ENCODE assay signal across 20 cellular contexts in genomic region chr3:67402873-67403272, GRCh38.
DNase-seq lines count a peak whose midpoint lies in the region; ATAC-seq and TF ChIP-seq lines count a peak whose summit lies in the region.
"Had no signal": no experiment of that assay in that cellular context is flagged by ENCODE, and none has a peak within 500 bp of the region (broad histone marks: within the 10 kb centered on the region; RNA-seq: fewer than 3 reads in every experiment).

No MANE protein-coding gene starts in this region.

- H3K27me3 Mint-ChIP-seq in activated CD4-positive, alpha-beta T cell treated with anti-CD3 and anti-CD28 coated beads, Interleukin-2, amount 10 ng/mL, durations not matched to agents 24 days and 14 days: no peaks in the 10 kb centered on the region
- no peaks in the 10 kb centered on the region for H3K27me3 Mint-ChIP-seq in natural killer cell (ENCODE audit: low read depth in 2 of 2)
- H3K27me3 Mint-ChIP-seq in natural killer cell treated with Interleukin-12 subunit alpha and Interleukin-12 subunit beta and Interleukin-15 and Interleukin-18, amount 100 ng/mL, for 72 hours: no peaks in the 10 kb centered on the region
- H3K27me3 Mint-ChIP-seq: CD4-positive, alpha-beta T cell; CD8-positive, alpha-beta memory T cell had no signal

- no peak overlapping the region for H3K27ac Mint-ChIP-seq in activated CD4-positive, alpha-beta T cell treated with anti-CD3 and anti-CD28 coated beads, Interleukin-2, amount 10 ng/mL, durations not matched to agents 24 days and 14 days
- peak overlapping the region; percentile 42 to 43 for H3K27ac Mint-ChIP-seq in natural killer cell
- peak overlapping the region in 1 of 2 donors; percentile 47 for H3K27ac Mint-ChIP-seq in natural killer cell treated with Interleukin-12 subunit alpha and Interleukin-12 subunit beta and Interleukin-15 and Interleukin-18, amount 100 ng/mL, for 72 hours
- H3K27ac Mint-ChIP-seq: CD14-positive monocyte; CD4-positive, alpha-beta T cell; GM23338; H9 had no signal

- intact Hi-C loops in activated CD4-positive, alpha-beta T cell treated with anti-CD3 and anti-CD28 coated beads, Interleukin-2, amount 10 ng/mL, durations not matched to agents 24 days and 14 days (cut with micrococcal nuclease): no loop called here
- intact Hi-C loops in natural killer cell (cut with micrococcal nuclease): no loop called here

- H3K4me3 Mint-ChIP-seq in activated CD4-positive, alpha-beta T cell treated with anti-CD3 and anti-CD28 coated beads, Interleukin-2, amount 10 ng/mL, durations not matched to agents 24 days and 14 days: no peak overlapping the region
- H3K4me3 Mint-ChIP-seq in natural killer cell: no peak overlapping the region
- H3K4me3 Mint-ChIP-seq in natural killer cell treated with Interleukin-12 subunit alpha and Interleukin-12 subunit beta and Interleukin-15 and Interleukin-18, amount 100 ng/mL, for 72 hours: no peak overlapping the region
- H3K4me3 Mint-ChIP-seq: CD14-positive monocyte; CD4-positive, alpha-beta T cell; GM23338; H9 had no signal

- peaks cover 5% of the 10 kb centered on the region for H3K9me3 Mint-ChIP-seq in activated CD4-positive, alpha-beta T cell treated with anti-CD3 and anti-CD28 coated beads, Interleukin-2, amount 10 ng/mL, durations not matched to agents 24 days and 14 days
- no peaks in the 10 kb centered on the region for H3K9me3 Mint-ChIP-seq in natural killer cell
- H3K9me3 Mint-ChIP-seq in natural killer cell treated with Interleukin-12 subunit alpha and Interleukin-12 subunit beta and Interleukin-15 and Interleukin-18, amount 100 ng/mL, for 72 hours: no peaks in the 10 kb centered on the region
- H3K9me3 Mint-ChIP-seq: CD4-positive, alpha-beta T cell; GM23338 had no signal

- H3K4me1 Mint-ChIP-seq in activated CD4-positive, alpha-beta T cell treated with anti-CD3 and anti-CD28 coated beads, Interleukin-2, amount 10 ng/mL, durations not matched to agents 24 days and 14 days: peaks cover 1% of the 10 kb centered on the region
- H3K4me1 Mint-ChIP-seq in natural killer cell: peaks cover 14% of the 10 kb centered on the region in 2 donors
- peaks cover 4% of the 10 kb centered on the region in 2 donors for H3K4me1 Mint-ChIP-seq in natural killer cell treated with Interleukin-12 subunit alpha and Interleukin-12 subunit beta and Interleukin-15 and Interleukin-18, amount 100 ng/mL, for 72 hours (ENCODE audit: low read depth in 2 of 2)
- H3K4me1 Mint-ChIP-seq: H9 had no signal

- TF ChIP-seq CTCF in natural killer cell (IDR thresholded peaks at IDR 0.05) (no peak), GM20000 (IDR thresholded peaks at IDR 0.05; ENCODE audit: extremely low read depth, missing control alignments) (no peak)

- peaks cover 46% of the 10 kb centered on the region for H3K36me3 Mint-ChIP-seq in activated CD4-positive, alpha-beta T cell treated with anti-CD3 and anti-CD28 coated beads, Interleukin-2, amount 10 ng/mL, durations not matched to agents 24 days and 14 days (ENCODE audit: low read depth)
- H3K36me3 Mint-ChIP-seq in natural killer cell: peaks cover 13% of the 10 kb centered on the region
- H3K36me3 Mint-ChIP-seq in natural killer cell treated with Interleukin-12 subunit alpha and Interleukin-12 subunit beta and Interleukin-15 and Interleukin-18, amount 100 ng/mL, for 72 hours: peaks cover 12% of the 10 kb centered on the region

- ATAC-seq in natural killer cell (no peak), GM18873 (IDR thresholded peaks at IDR 0.05; ENCODE audit: low FRiP score, unreplicated experiment) (no peak)
- no peak for ATAC-seq in natural killer cell treated with Interleukin-12 subunit alpha and Interleukin-12 subunit beta and Interleukin-15 and Interleukin-18, amount 100 ng/mL, for 72 hours
- ATAC-seq: A549, GM23338, HCT116 had no signal

- DNase-seq in activated CD4-positive, alpha-beta T cell treated with anti-CD3 and anti-CD28 coated beads, Interleukin-2, amount 10 ng/mL, durations not matched to agents 24 days and 14 days: peak; percentile 40
- no peak for DNase-seq in activated CD4-positive, alpha-beta T cell treated with anti-CD3 and anti-CD28 coated beads, Interleukin-2, amount 50 U/mL, for 4 hours
- DNase-seq in natural killer cell (no peak), renal cortical epithelial cell (ENCODE audit: low read depth) (peak; percentile 21), GM20000 (ENCODE audit: low spot score) (no peak)
- DNase-seq in natural killer cell treated with Interleukin-12 subunit alpha and Interleukin-12 subunit beta and Interleukin-15 and Interleukin-18, amount 100 ng/mL, for 72 hours (ENCODE audit: low spot score): no peak
- DNase-seq: 8988T; ACHN; AML-193; BE2C; CD4-positive, alpha-beta T cell; CD8-positive, alpha-beta memory T cell; DMS 273 treated with DMSO at 0.1 percent for 48 hours; DND-41; H9 had no signal

Comparison
In these comparisons a context has a peak if more than half of its experiments do, and no peak if none do; other contexts are left out.
1. DNase-seq: peak in activated CD4-positive, alpha-beta T cell treated with anti-CD3 and anti-CD28 coated beads, Interleukin-2, amount 10 ng/mL, durations not matched to agents 24 days and 14 days (single experiment) and renal cortical epithelial cell (single experiment); none in activated CD4-positive, alpha-beta T cell treated with anti-CD3 and anti-CD28 coated beads, Interleukin-2, amount 50 U/mL, for 4 hours (0 of 2), natural killer cell (single experiment), natural killer cell treated with Interleukin-12 subunit alpha and Interleukin-12 subunit beta and Interleukin-15 and Interleukin-18, amount 100 ng/mL, for 72 hours (single experiment) and GM20000 (single experiment).